In genomic region chr3:46271910-46272309, GRCh38 we compare ENCODE assay signal across 25 cellular contexts. TPM values are rescaled to one million over a fixed set of nuclear protein-coding genes. Genes with fewer than 3 reads are reported as not detected.
A peak's percentile ranks its signal among the peaks of the same experiment; 100 is the strongest.
DNase-seq lines count a peak whose midpoint lies in the region; ATAC-seq and TF ChIP-seq lines count a peak whose summit lies in the region.
"Had no signal": no experiment of that assay in that cellular context is flagged by ENCODE, and none has a peak within 500 bp of the region (broad histone marks: within the 10 kb centered on the region; RNA-seq: fewer than 3 reads in every experiment).

No MANE protein-coding gene starts in this region.

- TF ChIP-seq CTCF in nephron (IDR thresholded peaks at IDR 0.05; ENCODE audit: unreplicated experiment in 3 of 3): no peak

- peaks cover 15% of the 10 kb centered on the region for H3K9me3 Mint-ChIP-seq in nephron
- H3K9me3 Mint-ChIP-seq: CD8-positive, alpha-beta memory T cell had no signal

- H3K36me3 Mint-ChIP-seq in nephron (ENCODE audit: low read depth): no peaks in the 10 kb centered on the region
- H3K36me3 Mint-ChIP-seq: CD14-positive monocyte, IgD-negative memory B cell had no signal

- peak overlapping the region in 2 of 3 experiments; percentile 82 to 83 for H3K27ac Mint-ChIP-seq in nephron

- DNase-seq in HCEC 1CT (peak; percentile 55), RPMI7951 (ENCODE audit: low read depth) (peak; percentile 14)
- no peak for DNase-seq in stimulated activated naive CD4-positive, alpha-beta T cell treated with Interleukin-2 at 50 U/mL for 16 hours (lab: John Stamatoyannopoulos, UW)
- DNase-seq: BE2C; CD8-positive, alpha-beta memory T cell; DMS 273 treated with DMSO at 0.1 percent for 48 hours; DMS79; NCI-H1092; NCI-H1417 treated with DMSO at 0.1 percent for 48 hours; NCI-H1694 treated with DMSO at 0.1 percent for 48 hours; NCI-H2081; NCI-H2171; NCI-H226; NCI-H510A; NCI-H69; Peyer's patch; SK-N-SH; SW 1271 had no signal

- ATAC-seq in esophagus mucosa: peak; percentile 53
- ATAC-seq in HG03520 (IDR thresholded peaks at IDR 0.05; ENCODE audit: unreplicated experiment): no peak
- ATAC-seq in GM19455 (IDR thresholded peaks at IDR 0.05; ENCODE audit: unreplicated experiment): no peak

- H3K4me1 Mint-ChIP-seq in nephron: peaks cover 18% of the 10 kb centered on the region

- H3K4me3 Mint-ChIP-seq in nephron: no peak overlapping the region
- H3K4me3 Mint-ChIP-seq: CD8-positive, alpha-beta memory T cell; IgD-negative memory B cell had no signal

- peaks cover 32% of the 10 kb centered on the region for H3K27me3 Mint-ChIP-seq in nephron (ENCODE audit: low read depth)

RNA-seq across cellular contexts. Expression of gene CCR3, which starts 29.6 kb away (rescaled TPM):
- 0.10 TPM in 1 of 2 replicates, not detected in the other for total RNA-seq in RPMI7951 (2014; rRNA removed; shearing (Covaris generic))
- not detected for total RNA-seq in esophagus mucosa
- total RNA-seq: CD8-positive, alpha-beta memory T cell; OCI-LY7; Peyer's patch had no signal
